In genomic region chr5:64814073-64814472, GRCh38 we compare ENCODE assay signal across 14 cellular contexts. TPM values are rescaled to one million over a fixed set of nuclear protein-coding genes. Genes with fewer than 3 reads are reported as not detected.
DNase-seq lines count a peak whose midpoint lies in the region; ATAC-seq, FAIRE-seq and TF ChIP-seq lines count a peak whose summit lies in the region.
"Had no signal": no experiment of that assay in that cellular context is flagged by ENCODE, and none has a peak within 500 bp of the region (broad histone marks: within the 10 kb centered on the region; RNA-seq: fewer than 3 reads in every experiment).

No MANE protein-coding gene starts in this region.

- no peaks in the 10 kb centered on the region for H3K9me3 ChIP-seq in vagina
- H3K9me3 ChIP-seq: MG63 had no signal

- no peaks in the 10 kb centered on the region for H3K4me1 ChIP-seq in vagina

- peak; percentile 98 for ATAC-seq in HG02610 (IDR thresholded peaks at IDR 0.05; ENCODE audit: unreplicated experiment)
- ATAC-seq in HG03354 (IDR thresholded peaks at IDR 0.05; ENCODE audit: poor library complexity, severe bottlenecking, unreplicated experiment), result peak; percentile 97
- ATAC-seq: HCT116 had no signal

- TF ChIP-seq POLR2A in GM12892 (IDR thresholded peaks at IDR 0.05; ENCODE audit: low read depth, low read length) (no peak), vagina (IDR thresholded peaks at IDR 0.05) (no peak)

- peak; percentile 70 for FAIRE-seq in GM12892 (lab: Jason Lieb, UNC)
- FAIRE-seq: bronchial epithelial cell, keratinocyte had no signal

- H3K27ac ChIP-seq in vagina, result no peak overlapping the region

- no peaks in the 10 kb centered on the region for H3K27me3 ChIP-seq in vagina
- H3K27me3 ChIP-seq: MG63 had no signal

- H3K36me3 ChIP-seq in vagina, result no peaks in the 10 kb centered on the region
- H3K36me3 ChIP-seq: MG63 had no signal

- no peak overlapping the region for H3K4me3 ChIP-seq in vagina
- H3K4me3 ChIP-seq: MG63 had no signal

- intact Hi-C loops in vagina (cut with DNase I), result loop anchor here (10.0 kb wide), 1 partner anchor 671 kb away; the partner anchor contains the start of gene ADAMTS6

- no peak for TF ChIP-seq CTCF in vagina (IDR thresholded peaks at IDR 0.05)

- DNase-seq in GM12892 (ENCODE audit: insufficient read length) (no peak), GM19240 (ENCODE audit: insufficient read length, low spot score) (peak; percentile 4), vagina (ENCODE audit: extremely low spot score in 2 of 2) (no peak), SKM-1 treated with dmso at 0.1 percent for 144 hours (lab: John Stamatoyannopoulos, UW; ENCODE audit: unreplicated experiment) (no peak), SW 1271 (lab: John Stamatoyannopoulos, UW) (no peak)
- no peak for DNase-seq in effector CD4-positive, alpha-beta T cell
- DNase-seq: MG63, NCI-H82, nephron progenitor cell had no signal

RNA-seq across cellular contexts. Expression of gene CWC27, which starts 45.3 kb away (rescaled TPM):
- 29.6 TPM for polyA plus RNA-seq in GM12892 (2012; ENCODE audit: missing spikeins)
- 19.2 TPM for total RNA-seq in vagina

RNA-seq across cellular contexts. Expression of gene SREK1IP1, which starts 45.6 kb away (rescaled TPM):
- 15.2 TPM for polyA plus RNA-seq in GM12892 (2012; ENCODE audit: missing spikeins)
- total RNA-seq in vagina, result 6.6 TPM
